In genomic region chr19:15421136-15421535, GRCh38 we compare ENCODE assay signal across 16 cellular contexts. TPM values are rescaled to one million over a fixed set of nuclear protein-coding genes. Genes with fewer than 3 reads are reported as not detected.
"Had no signal": no experiment of that assay in that cellular context is flagged by ENCODE, and none has a peak within 500 bp of the region (broad histone marks: within the 10 kb centered on the region; RNA-seq: fewer than 3 reads in every experiment).

No MANE protein-coding gene starts in this region.

- ATAC-seq: stimulated activated naive B cell treated with anti-CD40 and anti-IgM and Interleukin-4, amounts not matched to agents 10 μg/mL and 1 μg/mL and 100 μg/mL, for 72 hours had no signal

- H3K27ac ChIP-seq: brain microvascular endothelial cell had no signal

- H3K9me3 ChIP-seq: transverse colon had no signal

- H3K27me3 ChIP-seq: brain microvascular endothelial cell, transverse colon had no signal

- DNase-seq: activated B cell treated with CpG ODN at 0.5 μM for 24 hours; activated CD4-positive, alpha-beta T cell treated with anti-CD3 and anti-CD28 coated beads for 48 hours; activated naive CD4-positive, alpha-beta T cell; activated naive CD8-positive, alpha-beta T cell treated with anti-CD3 and anti-CD28 coated beads, Interleukin-2, amount 10 ng/mL, durations not matched to agents 7 days and 5 days; brain microvascular endothelial cell; cerebellar nuclear complex; mesenchymal stem cell; stimulated activated CD4-positive, alpha-beta T cell treated with anti-CD3 and anti-CD28 coated beads, Interleukin-2, amount 100 ng/mL, for 48 hours; stimulated activated naive B cell treated with anti-CD40 and anti-IgM and Interleukin-4, amounts not matched to agents 10 μg/mL and 1 μg/mL and 100 μg/mL, for 72 hours; T-helper 2 cell; transverse colon had no signal

- H3K4me3 ChIP-seq: transverse colon had no signal

RNA-seq across cellular contexts. Expression of gene RASAL3, which starts 43.2 kb away (rescaled TPM):
- total RNA-seq: epithelial cell of proximal tubule had no signal

RNA-seq across cellular contexts. Expression of gene PGLYRP2, which starts 58.2 kb away (rescaled TPM):
- total RNA-seq: activated B cell treated with CpG ODN at 0.5 μM for 24 hours; activated CD8-positive, alpha-beta memory T cell treated with anti-CD3 and anti-CD28 coated beads for 36 hours; activated T-helper 1 cell treated with anti-CD3 and anti-CD28 coated beads, Interleukin-12 subunit alpha, Interleukin-12 subunit beta, Interleukin-2, Interleukin-4 antibody, amounts not matched to agents 30 ng/mL and 10 ng/mL and 1 ng/mL, durations not matched to agents 14 hours and 24 hours and 36 hours; epithelial cell of proximal tubule; osteoblast; transverse colon had no signal
- polyA plus RNA-seq: neural cell had no signal
